In the genomic region with DNA sequence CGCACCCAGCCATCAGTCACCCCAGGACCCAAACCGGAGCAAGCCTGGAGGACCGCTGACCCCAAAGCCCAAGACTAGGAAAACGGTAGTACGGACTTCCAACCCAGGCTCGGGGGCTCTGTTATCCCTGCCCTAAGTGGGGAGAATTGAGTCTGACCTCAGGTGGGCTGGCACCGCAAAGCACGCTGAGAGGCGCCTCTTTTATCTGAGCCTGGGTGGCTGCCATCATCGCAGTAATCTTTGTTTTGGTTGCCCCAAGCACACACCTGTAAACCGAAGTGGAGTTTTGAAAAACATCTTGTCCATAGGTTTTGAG, we compare ENCODE assay signal across 8 cellular contexts. TPM values are rescaled to one million over a fixed set of nuclear protein-coding genes. Genes with fewer than 3 reads are reported as not detected.
A peak's percentile ranks its signal among the peaks of the same experiment; 100 is the strongest.
DNase-seq lines count a peak whose midpoint lies in the region; ATAC-seq and TF ChIP-seq lines count a peak whose summit lies in the region.

No MANE protein-coding gene starts in this region.

- POLR2A ChIA-PET in activated CD4-positive, alpha-beta T cell treated with anti-CD3 and anti-CD28 coated beads for 36 hours (lab: Charles Lee): no interaction called here

- H3K27ac Mint-ChIP-seq in activated CD4-positive, alpha-beta T cell treated with anti-CD3 and anti-CD28 coated beads for 36 hours: no peak overlapping the region
- H3K27ac Mint-ChIP-seq in activated naive CD8-positive, alpha-beta T cell: no peak overlapping the region

- intact Hi-C loops in activated CD4-positive, alpha-beta T cell treated with anti-CD3 and anti-CD28 coated beads for 36 hours (cut with DNase I, micrococcal nuclease): loop anchor here (2.0 to 10.0 kb wide), 5 partner anchors 141 to 407 kb away; partner anchors contain the start of gene CBR4 (in 1 of the 2)
- intact Hi-C loops in testis (cut with DNase I; ENCODE audit: low total_unique reads): no loop called here

- whole genome bisulfite sequencing in testis, 2 donors: 21 to 22% methylated on average over 8 to 11 of the region's 11 CpGs

- H3K4me3 Mint-ChIP-seq in activated CD4-positive, alpha-beta T cell treated with anti-CD3 and anti-CD28 coated beads for 36 hours: peak overlapping the region; percentile 48
- peak overlapping the region; percentile 69 for H3K4me3 Mint-ChIP-seq in activated naive CD8-positive, alpha-beta T cell

- H3K27me3 ChIP-seq in kidney epithelial cell (ENCODE audit: control insufficient read depth, insufficient read depth, low read length): no peaks in the 10 kb centered on the region
- H3K27me3 ChIP-seq in testis: no peaks in the 10 kb centered on the region

- peaks cover 6% of the 10 kb centered on the region for H3K4me1 ChIP-seq in testis

- H3K9me3 ChIP-seq in testis: no peaks in the 10 kb centered on the region

- peaks cover 55% of the 10 kb centered on the region for H3K27me3 Mint-ChIP-seq in activated CD4-positive, alpha-beta T cell treated with anti-CD3 and anti-CD28 coated beads for 36 hours
- H3K27me3 Mint-ChIP-seq in activated naive CD8-positive, alpha-beta T cell: peaks cover 27% of the 10 kb centered on the region

- no peaks in the 10 kb centered on the region for H3K36me3 Mint-ChIP-seq in activated CD4-positive, alpha-beta T cell treated with anti-CD3 and anti-CD28 coated beads for 36 hours (ENCODE audit: low read depth)
- no peaks in the 10 kb centered on the region for H3K36me3 Mint-ChIP-seq in activated naive CD8-positive, alpha-beta T cell

- H3K36me3 ChIP-seq in kidney epithelial cell (ENCODE audit: control insufficient read depth, insufficient read depth, low read length): no peaks in the 10 kb centered on the region
- H3K36me3 ChIP-seq in testis (ENCODE audit: low read depth, missing control alignments): no peaks in the 10 kb centered on the region

- TF ChIP-seq POLR2A in testis (IDR thresholded peaks at IDR 0.05): no peak

- no peaks in the 10 kb centered on the region for H3K9me3 Mint-ChIP-seq in activated CD4-positive, alpha-beta T cell treated with anti-CD3 and anti-CD28 coated beads for 36 hours (ENCODE audit: low read depth)
- H3K9me3 Mint-ChIP-seq in activated naive CD8-positive, alpha-beta T cell (ENCODE audit: low read depth): no peaks in the 10 kb centered on the region

- peak overlapping the region; percentile 90 to 91 for H3K27ac ChIP-seq in testis

- peak overlapping the region; percentile 99 for H3K4me3 ChIP-seq in kidney epithelial cell (ENCODE audit: low read depth, low read length)
- peak overlapping the region; percentile 83 to 95 for H3K4me3 ChIP-seq in testis

- peaks cover 4% of the 10 kb centered on the region for H3K4me1 Mint-ChIP-seq in activated CD4-positive, alpha-beta T cell treated with anti-CD3 and anti-CD28 coated beads for 36 hours
- peaks cover 11% of the 10 kb centered on the region for H3K4me1 Mint-ChIP-seq in activated naive CD8-positive, alpha-beta T cell (ENCODE audit: low read depth)

- TF ChIP-seq CTCF in kidney epithelial cell (IDR thresholded peaks at IDR 0.05; ENCODE audit: insufficient read depth, low read length, poor library complexity, severe bottlenecking) (no peak), testis (IDR thresholded peaks at IDR 0.05) (no peak)

- CTCF ChIA-PET in activated CD4-positive, alpha-beta T cell treated with anti-CD3 and anti-CD28 coated beads for 36 hours (lab: Charles Lee): no interaction called here

- no peak for ATAC-seq in activated CD4-positive, alpha-beta T cell treated with anti-CD3 and anti-CD28 coated beads for 36 hours
- no peak for ATAC-seq in GM21381 (IDR thresholded peaks at IDR 0.05; ENCODE audit: unreplicated experiment)

- peak; percentile 8 for DNase-seq in activated CD4-positive, alpha-beta T cell treated with anti-CD3 and anti-CD28 coated beads for 36 hours
- no peak for DNase-seq in activated CD4-positive, alpha-beta T cell treated with anti-CD3 and anti-CD28 coated beads, Interleukin-2, amount 50 U/mL, for 4 hours
- DNase-seq in kidney epithelial cell (ENCODE audit: low read depth) (no peak), testis (peak; percentile 24), GM19238 (ENCODE audit: insufficient read length, low spot score) (no peak), NCI-H82 treated with DMSO at 0.1 percent for 48 hours (lab: John Stamatoyannopoulos, UW; ENCODE audit: unreplicated experiment) (no peak)

RNA-seq across cellular contexts. Expression of gene SH3RF1, which starts 0.9 kb away (rescaled TPM):
- under 1 TPM; 0.39 to 0.63 TPM for total RNA-seq in activated CD4-positive, alpha-beta T cell treated with anti-CD3 and anti-CD28 coated beads for 36 hours
- total RNA-seq in kidney epithelial cell: 25.6 and 30.5 TPM in 2 replicates
- total RNA-seq in testis: 10 to 100 TPM; 26.4 to 38.9 TPM
- 15.1 TPM for polyA plus RNA-seq in testis (ENCODE audit: insufficient read depth, low read depth, low replicate concordance)

Comparison
In these comparisons a context has a peak if more than half of its experiments do, and no peak if none do; other contexts are left out.
1. DNase-seq: peak in activated CD4-positive, alpha-beta T cell treated with anti-CD3 and anti-CD28 coated beads for 36 hours (single experiment) and testis (single experiment); none in activated CD4-positive, alpha-beta T cell treated with anti-CD3 and anti-CD28 coated beads, Interleukin-2, amount 50 U/mL, for 4 hours (0 of 2), kidney epithelial cell (single experiment), GM19238 (single experiment) and NCI-H82 treated with DMSO at 0.1 percent for 48 hours (single experiment).
2. RNA of gene SH3RF1, which starts 0.9 kb away (total RNA-seq): 26.4 to 38.9 TPM in testis and 25.6 to 30.5 TPM in kidney epithelial cell; 0.39 to 0.63 TPM in activated CD4-positive, alpha-beta T cell treated with anti-CD3 and anti-CD28 coated beads for 36 hours; every median in the first group is over 10 times any median in the second.